ENCODE assay signal across 1 cellular context in genomic region chr12:126346087-126346486, GRCh38.
TF ChIP-seq lines count a peak whose summit lies in the region.

No MANE protein-coding gene starts in this region.

TF ChIP-seq in SK-N-SH treated with all-trans-retinoic acid at 6 μM for 48 hours, 23 proteins besides CTCF, POLR2A, EP300 and RAD21 (continued from another document):
- TF ChIP-seq, protein P1, sequence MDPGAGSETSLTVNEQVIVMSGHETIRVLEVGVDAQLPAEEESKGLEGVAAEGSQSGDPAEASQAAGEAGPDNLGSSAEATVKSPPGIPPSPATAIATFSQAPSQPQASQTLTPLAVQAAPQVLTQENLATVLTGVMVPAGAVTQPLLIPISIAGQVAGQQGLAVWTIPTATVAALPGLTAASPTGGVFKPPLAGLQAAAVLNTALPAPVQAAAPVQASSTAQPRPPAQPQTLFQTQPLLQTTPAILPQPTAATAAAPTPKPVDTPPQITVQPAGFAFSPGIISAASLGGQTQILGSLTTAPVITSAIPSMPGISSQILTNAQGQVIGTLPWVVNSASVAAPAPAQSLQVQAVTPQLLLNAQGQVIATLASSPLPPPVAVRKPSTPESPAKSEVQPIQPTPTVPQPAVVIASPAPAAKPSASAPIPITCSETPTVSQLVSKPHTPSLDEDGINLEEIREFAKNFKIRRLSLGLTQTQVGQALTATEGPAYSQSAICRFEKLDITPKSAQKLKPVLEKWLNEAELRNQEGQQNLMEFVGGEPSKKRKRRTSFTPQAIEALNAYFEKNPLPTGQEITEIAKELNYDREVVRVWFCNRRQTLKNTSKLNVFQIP (CRISPR knock-in tag; IDR thresholded peaks at IDR 0.05; ENCODE audit: borderline replicate concordance, low read depth) = no peak
- TF ChIP-seq ZNF8 (CRISPR knock-in tag; IDR thresholded peaks at IDR 0.05) (no peak), TCF4 (CRISPR knock-in tag; IDR thresholded peaks at IDR 0.05; ENCODE audit: borderline replicate concordance) (no peak), TSHZ2 (CRISPR knock-in tag; IDR thresholded peaks at IDR 0.05) (no peak)
